8 cellular contexts compared by ENCODE assay signal in the genomic region with DNA sequence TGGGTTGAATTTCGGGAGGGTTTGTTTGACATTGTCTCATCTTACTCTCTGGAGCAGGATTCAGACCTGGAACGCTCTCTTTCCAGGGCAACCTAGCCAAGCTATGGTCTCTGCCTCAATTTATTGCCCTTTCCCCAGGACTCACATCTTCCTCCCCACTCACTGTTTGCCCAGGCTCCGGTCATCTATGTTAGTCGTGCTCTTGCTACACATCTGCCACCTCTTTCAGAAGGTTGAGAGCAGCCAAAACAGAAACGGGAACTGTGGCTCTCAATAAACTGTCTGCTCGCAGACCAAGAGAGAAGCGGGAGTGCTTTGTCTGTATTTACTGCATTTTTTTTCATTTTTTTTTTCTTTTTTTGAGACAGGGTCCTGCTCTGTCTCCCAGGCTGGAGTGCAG.
DNase-seq lines count a peak whose midpoint lies in the region; ATAC-seq, FAIRE-seq and TF ChIP-seq lines count a peak whose summit lies in the region.

No MANE protein-coding gene starts in this region.

- no peak for TF ChIP-seq POLR2A in GM12892 (IDR thresholded peaks at IDR 0.05; ENCODE audit: low read depth, low read length)

- H3K4me1 ChIP-seq in lower lobe of right lung (peaks cover 54% of the 10 kb centered on the region), A673 (ENCODE audit: insufficient read depth, low read length, poor library complexity, severe bottlenecking) (peaks cover 21% of the 10 kb centered on the region)

- DNase-seq in GM12892 (ENCODE audit: insufficient read length), result no peak
- peak; percentile 29 for DNase-seq in NCI-H2029 (lab: John Stamatoyannopoulos, UW)
- no peak for DNase-seq in lower lobe of right lung
- DNase-seq in A673 (ENCODE audit: low spot score), result no peak
- no peak for DNase-seq in hepatic stellate cell (ENCODE audit: low spot score)
- DNase-seq in NCI-H446 treated with DMSO at 0.1 percent for 48 hours (lab: John Stamatoyannopoulos, UW), result no peak
- no peak for DNase-seq in 8988T

- TF ChIP-seq CTCF in lower lobe of right lung (IDR thresholded peaks at IDR 0.05) (no peak), A673 (conservative IDR thresholded peaks at IDR 0.05; ENCODE audit: low read depth, low read length) (no peak)

- ATAC-seq in GM21825 (IDR thresholded peaks at IDR 0.05; ENCODE audit: unreplicated experiment) (peak; percentile 41), lower lobe of right lung (peak; percentile 27 to 59)

- peak overlapping the region; percentile 49 for H3K27ac ChIP-seq in lower lobe of right lung
- no peak overlapping the region for H3K27ac ChIP-seq in A673 (ENCODE audit: low read depth, low read length, poor library complexity, severe bottlenecking)

- POLR2A ChIA-PET in A673 (lab: Charles Lee; ENCODE audit: low non-redundant PET), result no interaction called here

- H3K27me3 ChIP-seq in lower lobe of right lung (ENCODE audit: low read depth) (no peaks in the 10 kb centered on the region), A673 (replicated peaks; ENCODE audit: insufficient read depth, low read depth, low read length, poor library complexity) (no peaks in the 10 kb centered on the region)

- CTCF ChIA-PET in A673 (lab: Charles Lee), result no interaction called here

- peak; percentile 60 for FAIRE-seq in GM12892 (lab: Jason Lieb, UNC)

- BruUV-seq in A673 (replicated peaks; lab: Mats Ljungman, UMichigan), result no TSS peak

- intact Hi-C loops in lower lobe of right lung (cut with DNase I) (no loop called here), A673 (cut with micrococcal nuclease; ENCODE audit: unreplicated experiment) (no loop called here)

- H3K9me3 ChIP-seq in lower lobe of right lung, result peaks cover 5% of the 10 kb centered on the region
- no peaks in the 10 kb centered on the region for H3K9me3 ChIP-seq in A673 (ENCODE audit: low read depth, low read length, poor library complexity, severe bottlenecking)

- H3K36me3 ChIP-seq in lower lobe of right lung (no peaks in the 10 kb centered on the region), A673 (ENCODE audit: insufficient read depth, low read length, poor library complexity, severe bottlenecking) (peaks cover 10% of the 10 kb centered on the region)

- H3K4me3 ChIP-seq in lower lobe of right lung (no peak overlapping the region), A673 (ENCODE audit: low read depth, low read length, poor library complexity, severe bottlenecking) (no peak overlapping the region)
